In genomic region chr2:219161097-219161496, GRCh38 we compare ENCODE assay signal across 8 cellular contexts. TPM values are rescaled to one million over a fixed set of nuclear protein-coding genes. Genes with fewer than 3 reads are reported as not detected.
DNase-seq lines count a peak whose midpoint lies in the region; ATAC-seq and TF ChIP-seq lines count a peak whose summit lies in the region.

No MANE protein-coding gene starts in this region.

- in situ Hi-C loops in brain microvascular endothelial cell (cut with HindIII; ENCODE audit: low pct_ligation_motif_present, low sequenced_read_pairs) = no loop called here

- H3K4me3 ChIP-seq in left ventricle myocardium inferior = peak overlapping the region; percentile 74
- H3K4me3 ChIP-seq in brain microvascular endothelial cell (ENCODE audit: low read depth, low read length) = peak overlapping the region; percentile 84
- H3K4me3 ChIP-seq in vagina = peak overlapping the region; percentile 63 to 65

- no peak for TF ChIP-seq POLR2A in vagina (IDR thresholded peaks at IDR 0.05)

- H3K4me1 ChIP-seq in left ventricle myocardium inferior (peaks cover 15% of the 10 kb centered on the region), vagina (peaks cover 20% of the 10 kb centered on the region)

- no peaks in the 10 kb centered on the region for H3K27me3 ChIP-seq in left ventricle myocardium inferior (ENCODE audit: low read depth)
- no peaks in the 10 kb centered on the region for H3K27me3 ChIP-seq in brain microvascular endothelial cell (replicated peaks)
- H3K27me3 ChIP-seq in vagina = no peaks in the 10 kb centered on the region

- H3K36me3 ChIP-seq in left ventricle myocardium inferior (peaks cover 14% of the 10 kb centered on the region), brain microvascular endothelial cell (replicated peaks) (peaks cover 3% of the 10 kb centered on the region), vagina (peaks cover 0 to 6% of the 10 kb centered on the region in 2 donors)

- H3K9me3 Mint-ChIP-seq in mesothelial cell of epicardium = no peaks in the 10 kb centered on the region

- no peak for TF ChIP-seq CTCF in left ventricle myocardium inferior (IDR thresholded peaks at IDR 0.05; ENCODE audit: borderline replicate concordance)
- no peak for TF ChIP-seq CTCF in brain microvascular endothelial cell (IDR thresholded peaks at IDR 0.05; ENCODE audit: low read depth, low read length, missing control alignments)
- no peak for TF ChIP-seq CTCF in mesothelial cell of epicardium (IDR thresholded peaks at IDR 0.05; ENCODE audit: unreplicated experiment)
- no peak for TF ChIP-seq CTCF in vagina (IDR thresholded peaks at IDR 0.05)

- H3K4me3 Mint-ChIP-seq in mesothelial cell of epicardium = peak overlapping the region; percentile 88

- ATAC-seq in left cardiac atrium = no peak

- peak overlapping the region; percentile 98 for H3K27ac ChIP-seq in left ventricle myocardium inferior (replicated peaks)
- no peak overlapping the region for H3K27ac ChIP-seq in brain microvascular endothelial cell
- H3K27ac ChIP-seq in vagina = peak overlapping the region; percentile 96

- no peak for DNase-seq in left ventricle myocardium inferior
- no peak for DNase-seq in left cardiac atrium
- no peak for DNase-seq in brain microvascular endothelial cell
- DNase-seq in mesothelial cell of epicardium (ENCODE audit: low spot score in 2 of 2, unreplicated experiment in 2 of 2) = no peak
- no peak for DNase-seq in vagina (ENCODE audit: extremely low spot score in 2 of 2)
- no peak for DNase-seq in cerebellar cortex (ENCODE audit: low spot score)
- DNase-seq in NCI-H82 (lab: John Stamatoyannopoulos, UW) = no peak
- DNase-seq in NCI-H82 treated with DMSO at 0.1 percent for 48 hours (lab: John Stamatoyannopoulos, UW; ENCODE audit: unreplicated experiment) = no peak

- peaks cover 13% of the 10 kb centered on the region for H3K4me1 Mint-ChIP-seq in mesothelial cell of epicardium

- H3K27ac Mint-ChIP-seq in mesothelial cell of epicardium = no peak overlapping the region

- peaks cover 5% of the 10 kb centered on the region for H3K36me3 Mint-ChIP-seq in mesothelial cell of epicardium

- peaks cover 5% of the 10 kb centered on the region for H3K27me3 Mint-ChIP-seq in mesothelial cell of epicardium (ENCODE audit: low read depth)

- H3K9me3 ChIP-seq in left ventricle myocardium inferior (replicated peaks) (no peaks in the 10 kb centered on the region), vagina (no peaks in the 10 kb centered on the region)

- intact Hi-C loops in left ventricle myocardium inferior (cut with micrococcal nuclease) = loop anchor here (10.0 kb wide), 1 partner anchor 64 kb away; the partner anchor contains the start of genes ANKZF1 and ATG9A
- intact Hi-C loops in left cardiac atrium (cut with DNase I) = loop anchor here (2.0 to 5.0 kb wide), 2 partner anchors 136 to 138 kb away; no protein-coding TSS in a partner anchor
- intact Hi-C loops in vagina (cut with DNase I) = loop anchor here (10.0 kb wide), 1 partner anchor 224 kb away; the partner anchor contains the start of gene DNPEP

RNA-seq across cellular contexts. Expression of gene NHEJ1, which starts 0.5 kb away (rescaled TPM):
- 6.4 TPM for total RNA-seq in left ventricle myocardium inferior
- 1 to 10 TPM; 4.7 to 6.9 TPM for total RNA-seq in left cardiac atrium
- 11.0 to 11.7 TPM (median 11.5 TPM) in 3 replicates for total RNA-seq in mesothelial cell of epicardium
- total RNA-seq in vagina = 17.7 TPM

RNA-seq across cellular contexts. Expression of gene SLC23A3, which starts 8.7 kb away (rescaled TPM):
- total RNA-seq in left ventricle myocardium inferior = 0.58 TPM
- total RNA-seq in left cardiac atrium = under 1 TPM; 0.47 to 0.50 TPM
- 1.6 to 2.6 TPM (median 1.7 TPM) in 3 replicates for total RNA-seq in mesothelial cell of epicardium
- 5.4 TPM for total RNA-seq in vagina

RNA-seq across cellular contexts. Expression of gene CNPPD1, which starts 15.6 kb away (rescaled TPM):
- total RNA-seq in left ventricle myocardium inferior (58.1 TPM), left cardiac atrium (10 to 100 TPM; 46.9 to 56.9 TPM), mesothelial cell of epicardium (24.4 to 28.2 TPM (median 27.5 TPM) in 3 replicates), vagina (32.2 TPM)

RNA-seq across cellular contexts. Expression of gene RETREG2, which starts 17.0 kb away (rescaled TPM):
- total RNA-seq in left ventricle myocardium inferior (29.9 TPM), left cardiac atrium (10 to 100 TPM; 43.4 to 46.0 TPM), mesothelial cell of epicardium (70.0 to 75.2 TPM (median 74.2 TPM) in 3 replicates), vagina (43.7 TPM)

RNA-seq across cellular contexts. Expression of gene ZFAND2B, which starts 45.5 kb away (rescaled TPM):
- total RNA-seq in left ventricle myocardium inferior (19.7 TPM), left cardiac atrium (10 to 100 TPM; 21.2 to 26.5 TPM), mesothelial cell of epicardium (27.4 to 29.2 TPM (median 27.8 TPM) in 3 replicates), vagina (52.1 TPM)
